8 cellular contexts compared by ENCODE assay signal in genomic region chr5:180291943-180292831, GRCh38. TPM values are rescaled to one million over a fixed set of nuclear protein-coding genes. Genes with fewer than 3 reads are reported as not detected.
A peak's percentile ranks its signal among the peaks of the same experiment; 100 is the strongest.
DNase-seq lines count a peak whose midpoint lies in the region; ATAC-seq, FAIRE-seq and TF ChIP-seq lines count a peak whose summit lies in the region.

Gene MAPK9, minus strand, starts transcription at chr5:180292083. Its CDS starts 11,522 bp downstream, at chr5:180280561.

- WGBS in A549 (ENCODE audit: missing lambda C conversion rate): 1% methylated on average over 18 of the region's 122 CpGs

- ATAC-seq in A549 (peak; percentile 82 to 83), GM18517 (IDR thresholded peaks at IDR 0.05; ENCODE audit: unreplicated experiment) (peak; percentile 74), HG03039 (IDR thresholded peaks at IDR 0.05; ENCODE audit: unreplicated experiment) (peak; percentile 82)
- ATAC-seq in activated CD4-positive, CD25-positive, alpha-beta regulatory T cell treated with anti-CD3 and anti-CD28 coated beads, Interleukin-2, amount 50 U/mL, for 24 hours: peak; percentile 84 to 85
- ATAC-seq in central memory CD8-positive, alpha-beta T cell (replicated peaks; ENCODE audit: extremely low read depth, poor library complexity, severe bottlenecking): peak; percentile 76

- CTCF ChIA-PET in A549 (lab: Yijun Ruan, JAX): interaction anchor here (0.6 to 10.6 kb wide), 28 partner anchors 9 to 544 kb away, joined by 3 to 344 read pairs (median 6); partner anchors contain the start of gene CNOT6

- H3K9me3 ChIP-seq in A549 (no peaks in the 10 kb centered on the region), kidney (ENCODE audit: control insufficient read depth in 1 of 2, low read length in 2 of 2) (no peaks in the 10 kb centered on the region)

- H3K4me1 Mint-ChIP-seq in central memory CD8-positive, alpha-beta T cell: peaks cover 51% of the 10 kb centered on the region

- TF ChIP-seq CTCF in A549 (IDR thresholded peaks at IDR 0.05) (no peak; the same call in 2 of the 3 replicates), kidney (IDR thresholded peaks at IDR 0.05; ENCODE audit: borderline replicate concordance, extremely low read depth, insufficient read depth) (no peak)

- POLR2A ChIA-PET in A549 (lab: Yijun Ruan, JAX): interaction anchor here (0.7 to 1.2 kb wide), 2 partner anchors 36 to 175 kb away, joined by 3 to 4 read pairs; no protein-coding TSS in a partner anchor

- H3K36me3 ChIP-seq in kidney (ENCODE audit: control insufficient read depth in 1 of 2, insufficient read depth in 2 of 2, low read length in 2 of 2): no peaks in the 10 kb centered on the region

- H3K9ac ChIP-seq in kidney (ENCODE audit: low read length in 2 of 2): peak within 1 kb of the TSS in 1 of 2 donors; percentile 51

- TF ChIP-seq EP300 in A549 (IDR thresholded peaks at IDR 0.05): no peak

- peak within 1 kb of the TSS; percentile 82 for H3K4me2 ChIP-seq in A549

- no peaks in the 10 kb centered on the region for H3K9me3 Mint-ChIP-seq in central memory CD8-positive, alpha-beta T cell

- H3K4me3 ChIP-seq in A549 (peak within 1 kb of the TSS; percentile 74), kidney (ENCODE audit: low read length in 2 of 2) (peak within 1 kb of the TSS; percentile 68 to 72)

- FAIRE-seq in A549 (lab: Jason Lieb, UNC): no peak
- no peak for FAIRE-seq in kidney (lab: Jason Lieb, UNC)

- peaks cover 18% of the 10 kb centered on the region for H3K4me1 ChIP-seq in A549
- peaks cover 0 to 16% of the 10 kb centered on the region in 2 donors for H3K4me1 ChIP-seq in kidney (ENCODE audit: control insufficient read depth in 1 of 2, insufficient read depth in 1 of 2, low read depth in 1 of 2, low read length in 2 of 2)

- TF ChIP-seq POLR2A in A549 (IDR thresholded peaks at IDR 0.05; ENCODE audit: low read length): peak; percentile 71

- peak within 1 kb of the TSS; percentile 100 for H3K27ac Mint-ChIP-seq in central memory CD8-positive, alpha-beta T cell (ENCODE audit: low read depth)

- intact Hi-C loops in kidney (cut with DNase I): loop anchor here (10.0 kb wide), 1 partner anchor 173 kb away; no protein-coding TSS in a partner anchor

- H3K27ac ChIP-seq in A549: peak within 1 kb of the TSS; percentile 85 to 97
- H3K27ac ChIP-seq in kidney (ENCODE audit: low read depth in 2 of 2, low read length in 2 of 2): peak within 1 kb of the TSS; percentile 85

- no peak for TF ChIP-seq RAD21 in A549 (conservative IDR thresholded peaks at IDR 0.05 in 1 of 2, IDR thresholded peaks at IDR 0.05 in 1 of 2)

- no peaks in the 10 kb centered on the region for H3K27me3 Mint-ChIP-seq in central memory CD8-positive, alpha-beta T cell

- peaks cover 18% of the 10 kb centered on the region for H3K36me3 Mint-ChIP-seq in central memory CD8-positive, alpha-beta T cell (ENCODE audit: insufficient read depth)

- DNase-seq in A549 (ENCODE audit: low read depth in 1 of 2, low spot score in 1 of 2) (peak; percentile 76 to 77), NCI-H2171 treated with DMSO at 0.1 percent for 48 hours (lab: John Stamatoyannopoulos, UW) (peak; percentile 53), kidney (peak; percentile 95)
- DNase-seq in central memory CD8-positive, alpha-beta T cell (ENCODE audit: low spot score in 2 of 2): peak; percentile 68 to 84
- peak; percentile 66 to 78 for DNase-seq in stimulated activated CD4-positive, alpha-beta T cell treated with anti-CD3 and anti-CD28 coated beads, Interleukin-15, amount 100 ng/mL, for 1 hour (ENCODE audit: low read depth in 1 of 2, low spot score in 1 of 2)

- H3K4me3 Mint-ChIP-seq in central memory CD8-positive, alpha-beta T cell: peak within 1 kb of the TSS; percentile 96

TF ChIP-seq in A549, 52 proteins besides CTCF, POLR2A, EP300 and RAD21:
- TF ChIP-seq HOXA7 (CRISPR knock-in tag; IDR thresholded peaks at IDR 0.05) (no peak), CEBPB (IDR thresholded peaks at IDR 0.05) (no peak), JUN (IDR thresholded peaks at IDR 0.05) (peak in 1 of 2 experiments; percentile 61; a peak in 2 of 5 replicates), RFX5 (IDR thresholded peaks at IDR 0.05) (no peak), PHF8 (IDR thresholded peaks at IDR 0.05; ENCODE audit: borderline replicate concordance, low read depth) (peak; percentile 96), TP53 (CRISPR knock-in tag; IDR thresholded peaks at IDR 0.05) (no peak), EHF (CRISPR knock-in tag; IDR thresholded peaks at IDR 0.05) (no peak), SREBF2 (IDR thresholded peaks at IDR 0.05) (no peak)
- TF ChIP-seq, protein P1, sequence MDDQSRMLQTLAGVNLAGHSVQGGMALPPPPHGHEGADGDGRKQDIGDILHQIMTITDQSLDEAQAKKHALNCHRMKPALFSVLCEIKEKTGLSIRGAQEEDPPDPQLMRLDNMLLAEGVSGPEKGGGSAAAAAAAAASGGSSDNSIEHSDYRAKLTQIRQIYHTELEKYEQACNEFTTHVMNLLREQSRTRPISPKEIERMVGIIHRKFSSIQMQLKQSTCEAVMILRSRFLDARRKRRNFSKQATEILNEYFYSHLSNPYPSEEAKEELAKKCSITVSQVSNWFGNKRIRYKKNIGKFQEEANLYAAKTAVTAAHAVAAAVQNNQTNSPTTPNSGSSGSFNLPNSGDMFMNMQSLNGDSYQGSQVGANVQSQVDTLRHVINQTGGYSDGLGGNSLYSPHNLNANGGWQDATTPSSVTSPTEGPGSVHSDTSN (IDR thresholded peaks at IDR 0.05): peak; percentile 92
- TF ChIP-seq, protein P2, sequence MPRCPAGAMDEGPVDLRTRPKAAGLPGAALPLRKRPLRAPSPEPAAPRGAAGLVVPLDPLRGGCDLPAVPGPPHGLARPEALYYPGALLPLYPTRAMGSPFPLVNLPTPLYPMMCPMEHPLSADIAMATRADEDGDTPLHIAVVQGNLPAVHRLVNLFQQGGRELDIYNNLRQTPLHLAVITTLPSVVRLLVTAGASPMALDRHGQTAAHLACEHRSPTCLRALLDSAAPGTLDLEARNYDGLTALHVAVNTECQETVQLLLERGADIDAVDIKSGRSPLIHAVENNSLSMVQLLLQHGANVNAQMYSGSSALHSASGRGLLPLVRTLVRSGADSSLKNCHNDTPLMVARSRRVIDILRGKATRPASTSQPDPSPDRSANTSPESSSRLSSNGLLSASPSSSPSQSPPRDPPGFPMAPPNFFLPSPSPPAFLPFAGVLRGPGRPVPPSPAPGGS (IDR thresholded peaks at IDR 0.05): 0 out of 3 replicates have a peak, but pooled peaks have one; percentile 36

RNA-seq across cellular contexts. Expression of gene MAPK9, which starts in this region (rescaled TPM):
- 52.7 and 66.9 TPM in 2 replicates for polyA plus RNA-seq in A549 (2011; rRNA removed)
- 31.5 and 35.5 TPM in 2 replicates for polyA plus RNA-seq in A549 (2012; cell fraction: cytosol; rRNA removed)
- polyA plus RNA-seq in A549 (2012; cell fraction: nucleus; rRNA removed): 17.8 and 29.8 TPM in 2 replicates
- polyA plus RNA-seq in A549 (2017; fragmentation: RNase III; extraction: RNeasy Plus Mini Kit Qiagen cat#74134 plus additional on column Dnase treatment): 34.6 to 36.6 TPM (median 34.7 TPM) in 3 replicates
- 57.9 and 65.4 TPM in 2 replicates for polyA minus RNA-seq in A549 (2011; rRNA and poly(A)+ RNA removed)
- total RNA-seq in kidney: 30.9 TPM
- 17.3 TPM for polyA plus RNA-seq in kidney (ENCODE audit: insufficient read depth, low read depth, low replicate concordance)

Comparison
In these comparisons a context has a peak if more than half of its experiments do, and no peak if none do; other contexts are left out.
1. Peak in every context shown above with its lines: DNase-seq, ATAC-seq, H3K4me3 ChIP-seq and H3K27ac ChIP-seq.